ENCODE assay signal across 17 cellular contexts in genomic region chr9:129440394-129441186, GRCh38.
"Had no signal": no experiment of that assay in that cellular context is flagged by ENCODE, and none has a peak within 500 bp of the region (broad histone marks: within the 10 kb centered on the region; RNA-seq: fewer than 3 reads in every experiment).

No MANE protein-coding gene starts in this region.

- H3K36me3 ChIP-seq: left lung had no signal

- ATAC-seq: foreskin keratinocyte, left lung, SK-N-SH treated with all-trans-retinoic acid at 6 μM for 48 hours, T-cell had no signal

- H3K4me3 Mint-ChIP-seq: activated B cell treated with CpG ODN at 0.5 μM for 24 hours; activated naive CD4-positive, alpha-beta T cell treated with anti-CD3 and anti-CD28 coated beads, Interleukin-2, amount 10 ng/mL, durations not matched to agents 7 days and 5 days had no signal

- H3K36me3 Mint-ChIP-seq: activated naive CD4-positive, alpha-beta T cell treated with anti-CD3 and anti-CD28 coated beads, Interleukin-2, amount 10 ng/mL, durations not matched to agents 7 days and 5 days; T-cell had no signal

- H3K27ac Mint-ChIP-seq: activated B cell treated with CpG ODN at 0.5 μM for 24 hours; activated naive CD4-positive, alpha-beta T cell treated with anti-CD3 and anti-CD28 coated beads, Interleukin-2, amount 10 ng/mL, durations not matched to agents 7 days and 5 days had no signal

- H3K4me1 ChIP-seq: foreskin keratinocyte had no signal

- H3K4me3 ChIP-seq: left lung had no signal

- H3K27ac ChIP-seq: epithelial cell of prostate, foreskin keratinocyte, left lung had no signal

- DNase-seq: activated B cell treated with CpG ODN at 0.5 μM for 24 hours; activated CD4-positive, alpha-beta T cell treated with anti-CD3 and anti-CD28 coated beads for 48 hours; activated CD8-positive, alpha-beta memory T cell treated with anti-CD3 and anti-CD28 coated beads for 24 hours; activated CD8-positive, alpha-beta memory T cell treated with anti-CD3 and anti-CD28 coated beads, Interleukin-2, amount 50 U/mL, for 48 hours; activated effector memory CD4-positive, alpha-beta T cell treated with Interleukin-2 at 50 U/mL for 16 hours; activated naive CD4-positive, alpha-beta T cell treated with anti-CD3 and anti-CD28 coated beads, Interleukin-2, amount 10 ng/mL, durations not matched to agents 7 days and 5 days; activated T-cell treated with anti-CD3 and anti-CD28 coated beads, Interleukin-2, amount 50 U/mL, for 48 hours; dermis blood vessel endothelial cell; foreskin keratinocyte; head of caudate nucleus; left lung; occipital lobe; stimulated activated naive CD4-positive, alpha-beta T cell; T-cell; T-helper 9 cell had no signal

- H3K9me3 ChIP-seq: left lung had no signal

- H3K9me3 Mint-ChIP-seq: T-cell had no signal
